Comparison of ENCODE assay signal across 28 cellular contexts in the genomic region with DNA sequence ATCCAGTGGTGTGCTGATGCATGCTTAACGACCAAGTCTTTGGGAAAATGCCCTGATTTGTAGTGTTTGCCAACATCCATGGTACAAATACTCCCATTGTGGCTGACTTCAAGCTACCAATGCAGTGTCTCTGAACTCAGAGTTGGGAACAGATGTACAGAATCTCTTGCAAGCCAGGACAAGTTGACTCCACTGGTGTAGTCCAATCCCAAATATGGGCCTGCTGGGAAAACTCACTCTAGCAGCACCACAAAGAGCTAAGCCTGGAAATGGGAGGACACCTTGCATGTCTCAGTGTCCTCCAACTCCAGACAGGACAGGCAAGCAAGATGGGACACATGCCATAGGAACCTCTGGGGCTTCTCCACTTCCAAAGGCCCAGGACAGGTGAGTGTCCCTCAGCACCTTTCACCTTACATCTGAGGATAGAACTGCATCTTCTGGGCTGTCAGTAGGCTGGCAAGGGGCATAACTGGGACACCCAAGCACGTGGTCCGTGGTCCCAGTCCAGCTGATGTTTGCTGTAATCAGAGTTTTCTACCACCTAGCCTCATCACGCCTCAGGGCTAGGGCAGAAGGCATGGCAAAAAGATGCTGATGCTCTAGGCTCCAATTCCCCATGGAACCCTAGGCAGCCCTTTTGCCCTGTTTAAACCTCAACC. TPM values are rescaled to one million over a fixed set of nuclear protein-coding genes. Genes with fewer than 3 reads are reported as not detected.
DNase-seq lines count a peak whose midpoint lies in the region; ATAC-seq and TF ChIP-seq lines count a peak whose summit lies in the region.
"Had no signal": no experiment of that assay in that cellular context is flagged by ENCODE, and none has a peak within 500 bp of the region (broad histone marks: within the 10 kb centered on the region; RNA-seq: fewer than 3 reads in every experiment).

No MANE protein-coding gene starts in this region.

- intact Hi-C loops in tibial artery (cut with DNase I; ENCODE audit: low total_unique reads) = no loop called here
- intact Hi-C loops in Calu3 (cut with micrococcal nuclease; ENCODE audit: unreplicated experiment) = no loop called here

- H3K9me3 Mint-ChIP-seq in Calu3 (ENCODE audit: low read depth, unreplicated experiment) = no peaks in the 10 kb centered on the region
- H3K9me3 Mint-ChIP-seq: WTC11 had no signal

- no peaks in the 10 kb centered on the region for H3K36me3 Mint-ChIP-seq in Calu3 (ENCODE audit: insufficient read depth, unreplicated experiment)
- H3K36me3 Mint-ChIP-seq: WTC11 had no signal

- peak; percentile 21 for DNase-seq in activated effector memory CD4-positive, alpha-beta T cell treated with anti-CD3 and anti-CD28 coated beads, Interleukin-2, amount 50 U/mL, for 16 hours
- no peak for DNase-seq in activated effector memory CD4-positive, alpha-beta T cell treated with Interleukin-2 at 50 U/mL for 16 hours
- DNase-seq in coronary artery (ENCODE audit: low spot score) (peak; percentile 55), midbrain (lab: John Stamatoyannopoulos, UW) (peak; percentile 50), tibial artery (peak; percentile 9 to 37), Calu3 (no peak), SIG-M5 treated with dmso at 0.1 percent for 504 hours (lab: John Stamatoyannopoulos, UW; ENCODE audit: unreplicated experiment) (no peak)
- DNase-seq: activated gamma-delta T cell treated with Interleukin-2 at 50 U/mL for 16 hours; BE2C; COR-L47; effector CD8-positive, alpha-beta T cell; erythroblast; H7; mammary epithelial cell; NCI-H2227 treated with DMSO at 0.1 percent for 48 hours; NCI-H774; SHP77 treated with DMSO at 0.1 percent for 48 hours had no signal

- peaks cover 61% of the 10 kb centered on the region for H3K27me3 Mint-ChIP-seq in Calu3 (ENCODE audit: unreplicated experiment)

- H3K27me3 ChIP-seq in tibial artery = peaks cover 0 to 10% of the 10 kb centered on the region in 2 donors
- H3K27me3 ChIP-seq: body of pancreas, vagina had no signal

- H3K9me3 ChIP-seq in tibial artery = no peaks in the 10 kb centered on the region
- H3K9me3 ChIP-seq: A549, BE2C, body of pancreas, prostate gland, vagina had no signal

- H3K4me3 ChIP-seq in coronary artery (no peak overlapping the region), tibial artery (no peak overlapping the region)
- H3K4me3 ChIP-seq: A549, body of pancreas, prostate gland, vagina had no signal

- H3K4me3 Mint-ChIP-seq in Calu3 (ENCODE audit: low read depth, unreplicated experiment) = no peak overlapping the region
- H3K4me3 Mint-ChIP-seq: WTC11 had no signal

- no peak for TF ChIP-seq CTCF in coronary artery (IDR thresholded peaks at IDR 0.05)
- no peak for TF ChIP-seq CTCF in tibial artery (IDR thresholded peaks at IDR 0.05)
- TF ChIP-seq CTCF in Calu3 (IDR thresholded peaks at IDR 0.05; ENCODE audit: unreplicated experiment) = no peak

- no peaks in the 10 kb centered on the region for H3K36me3 ChIP-seq in tibial artery
- H3K36me3 ChIP-seq: BE2C, prostate gland, vagina had no signal

- BruUV-seq in Calu3 (replicated peaks; lab: Mats Ljungman, UMichigan) = no TSS peak

- no peak overlapping the region for H3K27ac ChIP-seq in coronary artery
- no peak overlapping the region for H3K27ac ChIP-seq in tibial artery
- H3K27ac ChIP-seq: A549, body of pancreas, foreskin keratinocyte, prostate gland, vagina had no signal

- no peak overlapping the region for H3K27ac Mint-ChIP-seq in Calu3 (ENCODE audit: unreplicated experiment)
- H3K27ac Mint-ChIP-seq: WTC11 had no signal

- H3K4me1 ChIP-seq in tibial artery = peaks cover 0 to 21% (median 9%) of the 10 kb centered on the region in 4 donors
- H3K4me1 ChIP-seq: A549, BE2C, foreskin keratinocyte, prostate gland had no signal

- H3K4me1 Mint-ChIP-seq in Calu3 (ENCODE audit: low read depth, unreplicated experiment) = no peaks in the 10 kb centered on the region

- CTCF ChIA-PET in Calu3 (lab: Charles Lee) = no interaction called here

- ATAC-seq in HG02588 (IDR thresholded peaks at IDR 0.05; ENCODE audit: unreplicated experiment) = no peak
- ATAC-seq: A549, foreskin keratinocyte, WTC11 had no signal

RNA-seq across cellular contexts. Expression of a gene that starts 6.5 kb away (rescaled TPM):
- not detected in 2 replicates for total RNA-seq in Calu3 (2022)
- total RNA-seq: Daoy, foreskin keratinocyte, kidney, prostate gland, skeletal muscle tissue, subcutaneous adipose tissue, vagina had no signal

Comparison
In these comparisons a context has a peak if more than half of its experiments do, and no peak if none do; other contexts are left out.
1. DNase-seq: peak in activated effector memory CD4-positive, alpha-beta T cell treated with anti-CD3 and anti-CD28 coated beads, Interleukin-2, amount 50 U/mL, for 16 hours (single experiment), coronary artery (single experiment), midbrain (single experiment) and tibial artery (2 of 2); none in activated effector memory CD4-positive, alpha-beta T cell treated with Interleukin-2 at 50 U/mL for 16 hours (single experiment), Calu3 (single experiment) and SIG-M5 treated with dmso at 0.1 percent for 504 hours (single experiment).